8 cellular contexts compared by ENCODE assay signal in genomic region chr16:31093132-31093703, GRCh38. TPM values are rescaled to one million over a fixed set of nuclear protein-coding genes. Genes with fewer than 3 reads are reported as not detected.
DNase-seq lines count a peak whose midpoint lies in the region; ATAC-seq, FAIRE-seq and TF ChIP-seq lines count a peak whose summit lies in the region.

No MANE protein-coding gene starts in this region.

- H4K5ac ChIP-seq in H1 (ENCODE audit: insufficient read length, low read depth, low read length): no peak overlapping the region

- ATAC-seq in GM21367 (IDR thresholded peaks at IDR 0.05; ENCODE audit: unreplicated experiment) (no peak), GM19397 (IDR thresholded peaks at IDR 0.05; ENCODE audit: unreplicated experiment) (no peak), HG03521 (IDR thresholded peaks at IDR 0.05; ENCODE audit: unreplicated experiment) (no peak)

- no peaks in the 10 kb centered on the region for H3K27me3 ChIP-seq in ACC112 (ENCODE audit: insufficient read depth, low read length)
- no peaks in the 10 kb centered on the region for H3K27me3 ChIP-seq in GM23248 (replicated peaks; ENCODE audit: insufficient read depth)
- H3K27me3 ChIP-seq in H1 (replicated peaks in 1 of 4; ENCODE audit: control insufficient read depth in 3 of 4, extremely low read depth in 1 of 4, insufficient read depth in 3 of 4, low read length in 3 of 4): no peaks in the 10 kb centered on the region
- no peaks in the 10 kb centered on the region for H3K27me3 ChIP-seq in neural cell (ENCODE audit: insufficient read depth, low read depth, low read length)

- TF ChIP-seq CTCF in H1 (IDR thresholded peaks at IDR 0.05; ENCODE audit: control extremely low read depth in 1 of 3, insufficient read depth in 1 of 3, low read depth in 1 of 3, low read length in 3 of 3) (no peak), neural cell (IDR thresholded peaks at IDR 0.05; ENCODE audit: poor library complexity, severe bottlenecking) (no peak)

- 0 out of 4 replicates have a peak, but pooled peaks of 1 of the 2 experiments have one; percentile 1 for TF ChIP-seq RAD21 in H1 (IDR thresholded peaks at IDR 0.05 in 1 of 2, conservative IDR thresholded peaks at IDR 0.05 in 1 of 2; ENCODE audit: low read depth in 2 of 2, low read length in 2 of 2)
- TF ChIP-seq RAD21 in neural cell (conservative IDR thresholded peaks at IDR 0.05): no peak

- no peak overlapping the region for H2AK5ac ChIP-seq in H1 (ENCODE audit: low read depth, low read length)

- H3K23me2 ChIP-seq in H1 (ENCODE audit: low read depth, low read length): peaks cover 10% of the 10 kb centered on the region

- in situ Hi-C loops in GM23248 (cut with MboI): no loop called here

- H4K8ac ChIP-seq in H1 (ENCODE audit: extremely low read depth, insufficient read depth, low read length): no peak overlapping the region; the same call in 1 of the 2 replicates

- H3K4me2 ChIP-seq in GM23248 (ENCODE audit: unreplicated experiment): peak overlapping the region; percentile 96
- peak overlapping the region; percentile 85 to 91 for H3K4me2 ChIP-seq in H1 (ENCODE audit: insufficient read depth in 1 of 2, low read depth in 2 of 2, low read length in 2 of 2)
- peak overlapping the region; percentile 87 for H3K4me2 ChIP-seq in neural cell (ENCODE audit: low read length)

- H3K4me1 ChIP-seq in ACC112 (ENCODE audit: control insufficient read depth, insufficient read depth, low read length, unreplicated experiment) (peaks cover 10% of the 10 kb centered on the region), GM23248 (ENCODE audit: insufficient read depth) (peaks cover 33% of the 10 kb centered on the region), H1 (replicated peaks in 1 of 4; ENCODE audit: control insufficient read depth in 3 of 4, insufficient read depth in 4 of 4, low read length in 3 of 4) (peaks cover 0 to 9% (median 3%) of the 10 kb centered on the region in 4 experiments; a peak in 4 of 7 replicates)

- H3K9ac ChIP-seq in GM23248 (peak overlapping the region; percentile 94), H1 (replicated peaks in 1 of 4; ENCODE audit: extremely low read depth in 1 of 4, low read depth in 3 of 4, low read length in 3 of 4) (peak overlapping the region in 1 of 4 experiments; percentile 60; a peak in 3 of 7 replicates), neural cell (ENCODE audit: low read length) (peak overlapping the region; percentile 91)

- H3K14ac ChIP-seq in H1 (ENCODE audit: insufficient read length): no peak overlapping the region

- H3K9me2 ChIP-seq in GM23248 (ENCODE audit: insufficient read depth) (no peaks in the 10 kb centered on the region), neural cell (ENCODE audit: insufficient read depth, low read length) (no peaks in the 10 kb centered on the region)

- H3K36me3 ChIP-seq in ACC112 (ENCODE audit: insufficient read depth, low read length): no peaks in the 10 kb centered on the region
- peaks cover 13% of the 10 kb centered on the region; the same call in 1 of the 2 replicates for H3K36me3 ChIP-seq in GM23248 (ENCODE audit: low read depth)
- H3K36me3 ChIP-seq in H1 (ENCODE audit: control insufficient read depth in 2 of 4, insufficient read depth in 4 of 4, low read length in 3 of 4): peaks cover 0 to 15% (median 4%) of the 10 kb centered on the region in 4 experiments; a peak in 5 of 8 replicates
- no peaks in the 10 kb centered on the region for H3K36me3 ChIP-seq in neural cell (ENCODE audit: insufficient read depth, low read length)

- no peak overlapping the region for H3K56ac ChIP-seq in H1 (replicated peaks; ENCODE audit: insufficient read length, low read depth, low read length)

- H3K23ac ChIP-seq in H1 (ENCODE audit: insufficient read length): no peak overlapping the region

- H3K9me3 ChIP-seq in GM23248 (ENCODE audit: low read depth) (no peaks in the 10 kb centered on the region), H1 (ENCODE audit: insufficient read depth in 2 of 2, low read depth in 1 of 2, low read length in 1 of 2) (no peaks in the 10 kb centered on the region), neural cell (ENCODE audit: low read length) (no peaks in the 10 kb centered on the region)

- H3K4me3 ChIP-seq in ACC112 (ENCODE audit: low read depth, low read length) (peak overlapping the region; percentile 93), GM23248 (peak overlapping the region; percentile 92), H1 (ENCODE audit: extremely low read depth in 1 of 4, insufficient read depth in 2 of 4, low read depth in 3 of 4, low read length in 4 of 4) (peak overlapping the region; percentile 50 to 96 (median 74); a peak in 7 of 8 replicates), neural cell (ENCODE audit: low read length) (peak overlapping the region; percentile 99)

- H3K79me2 ChIP-seq in ACC112 (ENCODE audit: control insufficient read depth, insufficient read depth, low read length, unreplicated experiment) (peaks cover 46% of the 10 kb centered on the region), GM23248 (ENCODE audit: insufficient read depth) (peaks cover 57% of the 10 kb centered on the region), H1 (ENCODE audit: control insufficient read depth in 1 of 2, insufficient read depth in 2 of 2, low read length in 2 of 2) (peaks cover 0 to 7% of the 10 kb centered on the region in 2 experiments; a peak in 1 of 4 replicates), neural cell (replicated peaks; ENCODE audit: insufficient read depth, low read length) (peaks cover 11% of the 10 kb centered on the region)

- TF ChIP-seq EP300 in H1 (IDR thresholded peaks at IDR 0.05; ENCODE audit: borderline replicate concordance in 1 of 2, low read depth in 2 of 2, low read length in 2 of 2) (no peak), neural cell (conservative IDR thresholded peaks at IDR 0.05; ENCODE audit: poor library complexity, severe bottlenecking) (no peak)

- peaks cover 10% of the 10 kb centered on the region for H3K79me1 ChIP-seq in H1 (ENCODE audit: low read depth, low read length)

- H2AFZ ChIP-seq in ACC112 (ENCODE audit: low read length, unreplicated experiment) (no peak overlapping the region), GM23248 (no peak overlapping the region), H1 (ENCODE audit: low read length) (no peak overlapping the region), neural cell (ENCODE audit: low read depth, low read length) (no peak overlapping the region)

- POLR2A ChIA-PET in H1 (lab: Charles Lee; ENCODE audit: partially characterized antibody): interaction anchor here (0.6 to 4.2 kb wide), 11 partner anchors 9 to 124 kb away, joined by 3 to 26 read pairs (median 5); partner anchors contain the start of genes FUS, KAT8, ZNF646 and ZNF668

- CTCF ChIA-PET in H1 (lab: Charles Lee; ENCODE audit: partially characterized antibody): interaction anchor here (0.8 to 2.3 kb wide), 8 partner anchors 8 to 108 kb away, joined by 3 to 10 read pairs (median 4); partner anchors contain the start of gene HSD3B7

- no peak for FAIRE-seq in H1 (lab: Jason Lieb, UNC)

- no peak overlapping the region for H2BK5ac ChIP-seq in H1 (ENCODE audit: low read depth, low read length)

- no peak for TF ChIP-seq POLR2A in H1 (IDR thresholded peaks at IDR 0.05; ENCODE audit: control extremely low read depth in 1 of 2, low read depth in 2 of 2, low read length in 2 of 2)

- no peak overlapping the region for H3K18ac ChIP-seq in H1 (ENCODE audit: extremely low read depth, low read length)

- H4K20me1 ChIP-seq in GM23248 (ENCODE audit: insufficient read depth) (no peaks in the 10 kb centered on the region), H1 (replicated peaks in 1 of 2; ENCODE audit: control insufficient read depth in 1 of 2, insufficient read depth in 2 of 2, low read length in 2 of 2) (peaks cover 8 to 20% of the 10 kb centered on the region in 2 experiments), neural cell (ENCODE audit: insufficient read depth) (no peaks in the 10 kb centered on the region)

- H2BK12ac ChIP-seq in H1 (ENCODE audit: low read depth, low read length): no peak overlapping the region

- H3F3A ChIP-seq in GM23248 (ENCODE audit: insufficient read depth) (peaks cover 21% of the 10 kb centered on the region), neural cell (ENCODE audit: insufficient read depth, low read length, poor library complexity, severe bottlenecking) (no peaks in the 10 kb centered on the region)

- peak; percentile 71 for DNase-seq in GM23248
- peak; percentile 43 for DNase-seq in RPMI8226
- peak in 1 of 2 experiments; percentile 61 for DNase-seq in H1 (ENCODE audit: low read depth in 1 of 2, low spot score in 2 of 2)

- H4K91ac ChIP-seq in H1 (replicated peaks; ENCODE audit: insufficient read length, low read length): no peak overlapping the region

- H3K27ac ChIP-seq in ACC112 (ENCODE audit: low read depth, low read length): no peak overlapping the region
- H3K27ac ChIP-seq in GM23248: peak overlapping the region; percentile 93
- H3K27ac ChIP-seq in H1 (ENCODE audit: low read depth, low read length): no peak overlapping the region
- H3K27ac ChIP-seq in neural cell (ENCODE audit: low read length): peak overlapping the region; percentile 90

- 0 out of 2 replicates have a peak overlapping the region, but pooled peaks have one; percentile 29 for H2BK15ac ChIP-seq in H1 (ENCODE audit: low read length)

- no peak overlapping the region for H2BK120ac ChIP-seq in H1 (replicated peaks; ENCODE audit: low read depth, low read length)

- H3K4ac ChIP-seq in H1 (replicated peaks; ENCODE audit: insufficient read length, low read depth, low read length): no peak overlapping the region

- 47 to 49% methylated on average over 14 to 17 of the region's 17 CpGs for WGBS in GM23248 (ENCODE audit: low coverage in 1 of 2, low lambda C conversion rate in 2 of 2, missing lambda C conversion rate in 2 of 2), 2 experiments
- 44% methylated on average over 12 of the region's 17 CpGs; no CpG with 5 or more reads in 1 of the 2 experiments for WGBS in H1 (ENCODE audit: extremely low coverage in 1 of 2, insufficient coverage in 1 of 2, insufficient read length in 1 of 2, insufficient replicate concordance in 2 of 2, low coverage in 1 of 2, low lambda C conversion rate in 2 of 2, missing lambda C conversion rate in 1 of 2), 2 experiments

- H2BK20ac ChIP-seq in H1 (ENCODE audit: low read length): no peak overlapping the region

RNA-seq across cellular contexts. Expression of gene VKORC1, which starts 1.4 kb away (rescaled TPM):
- total RNA-seq in GM23248 (2014; rRNA removed; shearing (Covaris generic)): 444 and 480 TPM in 2 replicates
- 535 and 542 TPM in 2 replicates for polyA plus RNA-seq in GM23248 (2016; fragmentation: Nextera tagmentation; extraction: Ambion mirVana)
- 83.3 and 84.1 TPM in 2 replicates for total RNA-seq in H1 (2021; fragmentation: NEBNext Ultra II Directional; extraction: Animal tissue kit (Norgen Biotek cat#: 25700))
- 483 and 512 TPM in 2 replicates for polyA plus RNA-seq in H1 (2011; rRNA removed)
- 255 TPM for polyA plus RNA-seq in H1 (2011; cell fraction: cytosol; rRNA removed)
- 252 TPM for polyA plus RNA-seq in H1 (2011; cell fraction: nucleus; rRNA removed)
- polyA plus RNA-seq in H1 (2012, experiment 1 of 2): 102 to 148 TPM (median 131 TPM) in 4 replicates
- 241 TPM for polyA plus RNA-seq in H1 (2012, experiment 2 of 2)
- polyA plus RNA-seq in H1 (2013, experiment 1 of 2): 194 TPM
- polyA plus RNA-seq in H1 (2013, experiment 2 of 2): 225 TPM
- 162 and 226 TPM in 2 replicates for polyA minus RNA-seq in H1 (2011; rRNA and poly(A)+ RNA removed)
- 64.1 TPM for polyA minus RNA-seq in H1 (2011; cell fraction: cytosol; rRNA and poly(A)+ RNA removed)
- polyA minus RNA-seq in H1 (2011; cell fraction: nucleus; rRNA and poly(A)+ RNA removed): 59.3 TPM
- 103 and 105 TPM in 2 replicates for polyA plus RNA-seq in neural cell
- polyA minus RNA-seq in neural cell: 54.8 and 57.8 TPM in 2 replicates

RNA-seq across cellular contexts. Expression of gene PRSS53, which starts 4.5 kb away (rescaled TPM):
- 7.0 and 10.5 TPM in 2 replicates for total RNA-seq in GM23248 (2014; rRNA removed; shearing (Covaris generic))
- polyA plus RNA-seq in GM23248 (2016; fragmentation: Nextera tagmentation; extraction: Ambion mirVana) (0.84 and 0.95 TPM in 2 replicates), H1 (2011; rRNA removed) (2.6 and 3.6 TPM in 2 replicates), neural cell (9.3 and 13.6 TPM in 2 replicates)
- total RNA-seq in H1 (2021; fragmentation: NEBNext Ultra II Directional; extraction: Animal tissue kit (Norgen Biotek cat#: 25700)): 1.7 and 2.5 TPM in 2 replicates
- 2.3 TPM for polyA plus RNA-seq in H1 (2011; cell fraction: cytosol; rRNA removed)
- polyA plus RNA-seq in H1 (2011; cell fraction: nucleus; rRNA removed): 21.6 TPM
- 1.7 to 2.4 TPM (median 2.1 TPM) in 4 replicates for polyA plus RNA-seq in H1 (2012, experiment 1 of 2)
- polyA plus RNA-seq in H1 (2012, experiment 2 of 2): 1.7 TPM
- 1.9 TPM for polyA plus RNA-seq in H1 (2013, experiment 1 of 2)
- polyA plus RNA-seq in H1 (2013, experiment 2 of 2): 1.6 TPM
- polyA minus RNA-seq in H1 (2011; rRNA and poly(A)+ RNA removed): 1.0 and 1.2 TPM in 2 replicates
- 0.59 TPM for polyA minus RNA-seq in H1 (2011; cell fraction: cytosol; rRNA and poly(A)+ RNA removed)
- polyA minus RNA-seq in H1 (2011; cell fraction: nucleus; rRNA and poly(A)+ RNA removed): 6.7 TPM
- polyA minus RNA-seq in neural cell: 4.9 TPM in 2 replicates

RNA-seq across cellular contexts. Expression of gene BCKDK, which starts 15.0 kb away (rescaled TPM):
- 42.1 and 71.4 TPM in 2 replicates for total RNA-seq in GM23248 (2014; rRNA removed; shearing (Covaris generic))
- 108 and 114 TPM in 2 replicates for polyA plus RNA-seq in GM23248 (2016; fragmentation: Nextera tagmentation; extraction: Ambion mirVana)
- 49.6 and 51.5 TPM in 2 replicates for total RNA-seq in H1 (2021; fragmentation: NEBNext Ultra II Directional; extraction: Animal tissue kit (Norgen Biotek cat#: 25700))
- polyA plus RNA-seq in H1 (2011; rRNA removed): 77.1 and 97.1 TPM in 2 replicates
- polyA plus RNA-seq in H1 (2011; cell fraction: cytosol; rRNA removed): 46.5 TPM
- polyA plus RNA-seq in H1 (2011; cell fraction: nucleus; rRNA removed): 79.7 TPM
- polyA plus RNA-seq in H1 (2012, experiment 1 of 2): 30.1 to 58.0 TPM (median 53.0 TPM) in 4 replicates
- polyA plus RNA-seq in H1 (2012, experiment 2 of 2): 61.9 TPM
- polyA plus RNA-seq in H1 (2013, experiment 1 of 2): 45.0 TPM
- 46.8 TPM for polyA plus RNA-seq in H1 (2013, experiment 2 of 2)
- polyA minus RNA-seq in H1 (2011; rRNA and poly(A)+ RNA removed): 24.8 and 31.0 TPM in 2 replicates
- 36.6 TPM for polyA minus RNA-seq in H1 (2011; cell fraction: cytosol; rRNA and poly(A)+ RNA removed)
- 32.5 TPM for polyA minus RNA-seq in H1 (2011; cell fraction: nucleus; rRNA and poly(A)+ RNA removed)
- 21.3 and 26.8 TPM in 2 replicates for polyA plus RNA-seq in neural cell
- polyA minus RNA-seq in neural cell: 18.7 and 22.0 TPM in 2 replicates

RNA-seq across cellular contexts. Expression of gene ZNF646, which starts 19.0 kb away (rescaled TPM):
- 10.6 and 12.8 TPM in 2 replicates for total RNA-seq in GM23248 (2014; rRNA removed; shearing (Covaris generic))
- polyA plus RNA-seq in GM23248 (2016; fragmentation: Nextera tagmentation; extraction: Ambion mirVana): 3.5 and 4.0 TPM in 2 replicates
- 25.0 TPM in 2 replicates for total RNA-seq in H1 (2021; fragmentation: NEBNext Ultra II Directional; extraction: Animal tissue kit (Norgen Biotek cat#: 25700))
- 6.5 and 9.9 TPM in 2 replicates for polyA plus RNA-seq in H1 (2011; rRNA removed)
- polyA plus RNA-seq in H1 (2011; cell fraction: cytosol; rRNA removed): 6.3 TPM
- 26.8 TPM for polyA plus RNA-seq in H1 (2011; cell fraction: nucleus; rRNA removed)
- 8.0 to 14.6 TPM (median 12.7 TPM) in 4 replicates for polyA plus RNA-seq in H1 (2012, experiment 1 of 2)
- 11.5 TPM for polyA plus RNA-seq in H1 (2012, experiment 2 of 2)
- 10.1 TPM for polyA plus RNA-seq in H1 (2013, experiment 1 of 2)
- polyA plus RNA-seq in H1 (2013, experiment 2 of 2): 9.2 TPM
- polyA minus RNA-seq in H1 (2011; rRNA and poly(A)+ RNA removed): 14.7 and 19.5 TPM in 2 replicates
- 11.2 TPM for polyA minus RNA-seq in H1 (2011; cell fraction: cytosol; rRNA and poly(A)+ RNA removed)
- polyA minus RNA-seq in H1 (2011; cell fraction: nucleus; rRNA and poly(A)+ RNA removed): 42.5 TPM
- polyA plus RNA-seq in neural cell: 6.7 and 8.5 TPM in 2 replicates
- 43.8 and 53.1 TPM in 2 replicates for polyA minus RNA-seq in neural cell

RNA-seq across cellular contexts. Expression of gene ZNF668, which starts 19.2 kb away (rescaled TPM):
- total RNA-seq in GM23248 (2014; rRNA removed; shearing (Covaris generic)): 20.6 and 21.8 TPM in 2 replicates
- polyA plus RNA-seq in GM23248 (2016; fragmentation: Nextera tagmentation; extraction: Ambion mirVana): 19.5 and 20.8 TPM in 2 replicates
- 13.6 and 14.0 TPM in 2 replicates for total RNA-seq in H1 (2021; fragmentation: NEBNext Ultra II Directional; extraction: Animal tissue kit (Norgen Biotek cat#: 25700))
- 14.3 and 18.8 TPM in 2 replicates for polyA plus RNA-seq in H1 (2011; rRNA removed)
- 11.6 TPM for polyA plus RNA-seq in H1 (2011; cell fraction: cytosol; rRNA removed)
- polyA plus RNA-seq in H1 (2011; cell fraction: nucleus; rRNA removed): 14.0 TPM
- 6.8 to 13.5 TPM (median 11.7 TPM) in 4 replicates for polyA plus RNA-seq in H1 (2012, experiment 1 of 2)
- polyA plus RNA-seq in H1 (2012, experiment 2 of 2): 17.3 TPM
- 8.4 TPM for polyA plus RNA-seq in H1 (2013, experiment 1 of 2)
- 6.9 TPM for polyA plus RNA-seq in H1 (2013, experiment 2 of 2)
- polyA minus RNA-seq in H1 (2011; rRNA and poly(A)+ RNA removed): 7.3 and 12.4 TPM in 2 replicates
- polyA minus RNA-seq in H1 (2011; cell fraction: cytosol; rRNA and poly(A)+ RNA removed): 14.5 TPM
- polyA minus RNA-seq in H1 (2011; cell fraction: nucleus; rRNA and poly(A)+ RNA removed): 10.3 TPM
- polyA plus RNA-seq in neural cell: 17.8 and 21.3 TPM in 2 replicates
- 27.8 and 34.8 TPM in 2 replicates for polyA minus RNA-seq in neural cell

Comparison
In these comparisons a context has a peak if more than half of its experiments do, and no peak if none do; other contexts are left out.
1. H3K27ac ChIP-seq: peak in GM23248 (single experiment) and neural cell (single experiment); none in ACC112 (single experiment) and H1 (single experiment).
2. Peak in every context shown above with its lines, with median percentiles within 50 percentile points of each other: H3K4me3 ChIP-seq and H3K4me2 ChIP-seq.